1 cellular context compared by ENCODE assay signal in the genomic region with DNA sequence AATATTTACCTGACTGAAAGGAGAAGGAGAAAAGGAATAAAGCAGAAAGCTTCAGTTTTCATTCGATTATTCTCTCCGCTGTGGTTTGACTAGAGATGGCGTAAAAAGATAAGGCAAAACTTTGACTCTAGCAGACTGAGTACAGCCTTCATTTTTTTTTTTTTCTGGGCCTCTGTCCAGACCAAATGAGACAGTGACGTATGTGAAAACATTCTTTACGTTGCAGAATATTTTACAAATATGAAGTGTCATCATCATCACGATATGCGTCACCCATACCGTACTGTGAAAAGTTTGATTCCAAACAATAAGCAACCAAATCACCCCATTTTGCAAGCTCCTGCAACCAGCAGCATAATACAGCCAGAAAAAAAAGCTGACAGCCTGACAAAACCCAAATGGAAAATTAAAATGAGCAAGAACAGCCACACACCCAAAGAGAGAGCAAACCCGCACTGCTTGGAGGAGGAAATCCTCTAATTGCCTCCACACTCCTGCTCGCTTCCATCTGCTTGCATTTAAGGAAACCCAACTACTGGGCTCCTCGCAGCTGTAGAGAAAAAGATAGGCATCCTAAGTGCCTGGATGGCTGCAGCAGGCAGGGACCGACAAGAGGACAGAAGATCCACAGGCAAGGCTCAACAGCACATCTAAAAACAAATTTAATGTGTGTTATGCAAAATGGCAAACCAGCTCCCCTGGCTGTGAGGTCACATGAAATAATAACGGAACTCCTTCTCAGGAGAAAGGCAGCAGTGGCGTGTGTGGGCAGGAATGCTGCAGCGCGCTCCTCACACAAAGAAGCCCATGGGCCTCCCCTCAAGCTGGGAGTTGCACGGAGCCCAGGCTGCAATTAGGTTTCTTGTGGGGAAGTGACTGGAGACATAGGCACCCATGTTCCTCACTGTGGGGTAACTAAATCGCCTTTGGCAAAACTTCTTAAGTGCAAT.
TF ChIP-seq lines count a peak whose summit lies in the region.

No MANE protein-coding gene starts in this region.

TF ChIP-seq in WTC11, 78 proteins besides CTCF, POLR2A, EP300 and RAD21 (continued from another document):
- TF ChIP-seq, protein P1, sequence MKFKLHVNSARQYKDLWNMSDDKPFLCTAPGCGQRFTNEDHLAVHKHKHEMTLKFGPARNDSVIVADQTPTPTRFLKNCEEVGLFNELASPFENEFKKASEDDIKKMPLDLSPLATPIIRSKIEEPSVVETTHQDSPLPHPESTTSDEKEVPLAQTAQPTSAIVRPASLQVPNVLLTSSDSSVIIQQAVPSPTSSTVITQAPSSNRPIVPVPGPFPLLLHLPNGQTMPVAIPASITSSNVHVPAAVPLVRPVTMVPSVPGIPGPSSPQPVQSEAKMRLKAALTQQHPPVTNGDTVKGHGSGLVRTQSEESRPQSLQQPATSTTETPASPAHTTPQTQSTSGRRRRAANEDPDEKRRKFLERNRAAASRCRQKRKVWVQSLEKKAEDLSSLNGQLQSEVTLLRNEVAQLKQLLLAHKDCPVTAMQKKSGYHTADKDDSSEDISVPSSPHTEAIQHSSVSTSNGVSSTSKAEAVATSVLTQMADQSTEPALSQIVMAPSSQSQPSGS (CRISPR knock-in tag; IDR thresholded peaks at IDR 0.05; ENCODE audit: borderline replicate concordance, low read depth): no peak
- TF ChIP-seq GTF2I (CRISPR knock-in tag; conservative IDR thresholded peaks at IDR 0.05) (no peak), HMGA2 (CRISPR knock-in tag; IDR thresholded peaks at IDR 0.05) (no peak), JAZF1 (CRISPR knock-in tag; IDR thresholded peaks at IDR 0.05) (no peak), RORB (CRISPR knock-in tag; IDR thresholded peaks at IDR 0.05) (no peak), CBFB (CRISPR knock-in tag; IDR thresholded peaks at IDR 0.05; ENCODE audit: low read depth) (no peak), GABPB1 (CRISPR knock-in tag; IDR thresholded peaks at IDR 0.05) (no peak), IRF2 (CRISPR knock-in tag; IDR thresholded peaks at IDR 0.05; ENCODE audit: borderline replicate concordance, low read depth) (no peak), TEAD1 (CRISPR knock-in tag; IDR thresholded peaks at IDR 0.05) (no peak), ZBTB21 (CRISPR knock-in tag; IDR thresholded peaks at IDR 0.05; ENCODE audit: borderline replicate concordance) (no peak), FOXK1 (CRISPR knock-in tag; IDR thresholded peaks at IDR 0.05) (no peak), NR3C1 (CRISPR knock-in tag; conservative IDR thresholded peaks at IDR 0.05; ENCODE audit: low read depth) (no peak)
- TF ChIP-seq, protein P2, sequence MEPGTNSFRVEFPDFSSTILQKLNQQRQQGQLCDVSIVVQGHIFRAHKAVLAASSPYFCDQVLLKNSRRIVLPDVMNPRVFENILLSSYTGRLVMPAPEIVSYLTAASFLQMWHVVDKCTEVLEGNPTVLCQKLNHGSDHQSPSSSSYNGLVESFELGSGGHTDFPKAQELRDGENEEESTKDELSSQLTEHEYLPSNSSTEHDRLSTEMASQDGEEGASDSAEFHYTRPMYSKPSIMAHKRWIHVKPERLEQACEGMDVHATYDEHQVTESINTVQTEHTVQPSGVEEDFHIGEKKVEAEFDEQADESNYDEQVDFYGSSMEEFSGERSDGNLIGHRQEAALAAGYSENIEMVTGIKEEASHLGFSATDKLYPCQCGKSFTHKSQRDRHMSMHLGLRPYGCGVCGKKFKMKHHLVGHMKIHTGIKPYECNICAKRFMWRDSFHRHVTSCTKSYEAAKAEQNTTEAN (CRISPR knock-in tag; IDR thresholded peaks at IDR 0.05): no peak
- TF ChIP-seq, protein P3, sequence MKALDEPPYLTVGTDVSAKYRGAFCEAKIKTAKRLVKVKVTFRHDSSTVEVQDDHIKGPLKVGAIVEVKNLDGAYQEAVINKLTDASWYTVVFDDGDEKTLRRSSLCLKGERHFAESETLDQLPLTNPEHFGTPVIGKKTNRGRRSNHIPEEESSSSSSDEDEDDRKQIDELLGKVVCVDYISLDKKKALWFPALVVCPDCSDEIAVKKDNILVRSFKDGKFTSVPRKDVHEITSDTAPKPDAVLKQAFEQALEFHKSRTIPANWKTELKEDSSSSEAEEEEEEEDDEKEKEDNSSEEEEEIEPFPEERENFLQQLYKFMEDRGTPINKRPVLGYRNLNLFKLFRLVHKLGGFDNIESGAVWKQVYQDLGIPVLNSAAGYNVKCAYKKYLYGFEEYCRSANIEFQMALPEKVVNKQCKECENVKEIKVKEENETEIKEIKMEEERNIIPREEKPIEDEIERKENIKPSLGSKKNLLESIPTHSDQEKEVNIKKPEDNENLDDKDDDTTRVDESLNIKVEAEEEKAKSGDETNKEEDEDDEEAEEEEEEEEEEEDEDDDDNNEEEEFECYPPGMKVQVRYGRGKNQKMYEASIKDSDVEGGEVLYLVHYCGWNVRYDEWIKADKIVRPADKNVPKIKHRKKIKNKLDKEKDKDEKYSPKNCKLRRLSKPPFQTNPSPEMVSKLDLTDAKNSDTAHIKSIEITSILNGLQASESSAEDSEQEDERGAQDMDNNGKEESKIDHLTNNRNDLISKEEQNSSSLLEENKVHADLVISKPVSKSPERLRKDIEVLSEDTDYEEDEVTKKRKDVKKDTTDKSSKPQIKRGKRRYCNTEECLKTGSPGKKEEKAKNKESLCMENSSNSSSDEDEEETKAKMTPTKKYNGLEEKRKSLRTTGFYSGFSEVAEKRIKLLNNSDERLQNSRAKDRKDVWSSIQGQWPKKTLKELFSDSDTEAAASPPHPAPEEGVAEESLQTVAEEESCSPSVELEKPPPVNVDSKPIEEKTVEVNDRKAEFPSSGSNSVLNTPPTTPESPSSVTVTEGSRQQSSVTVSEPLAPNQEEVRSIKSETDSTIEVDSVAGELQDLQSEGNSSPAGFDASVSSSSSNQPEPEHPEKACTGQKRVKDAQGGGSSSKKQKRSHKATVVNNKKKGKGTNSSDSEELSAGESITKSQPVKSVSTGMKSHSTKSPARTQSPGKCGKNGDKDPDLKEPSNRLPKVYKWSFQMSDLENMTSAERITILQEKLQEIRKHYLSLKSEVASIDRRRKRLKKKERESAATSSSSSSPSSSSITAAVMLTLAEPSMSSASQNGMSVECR (CRISPR knock-in tag; IDR thresholded peaks at IDR 0.05; ENCODE audit: borderline replicate concordance): no peak
- TF ChIP-seq, protein P4, sequence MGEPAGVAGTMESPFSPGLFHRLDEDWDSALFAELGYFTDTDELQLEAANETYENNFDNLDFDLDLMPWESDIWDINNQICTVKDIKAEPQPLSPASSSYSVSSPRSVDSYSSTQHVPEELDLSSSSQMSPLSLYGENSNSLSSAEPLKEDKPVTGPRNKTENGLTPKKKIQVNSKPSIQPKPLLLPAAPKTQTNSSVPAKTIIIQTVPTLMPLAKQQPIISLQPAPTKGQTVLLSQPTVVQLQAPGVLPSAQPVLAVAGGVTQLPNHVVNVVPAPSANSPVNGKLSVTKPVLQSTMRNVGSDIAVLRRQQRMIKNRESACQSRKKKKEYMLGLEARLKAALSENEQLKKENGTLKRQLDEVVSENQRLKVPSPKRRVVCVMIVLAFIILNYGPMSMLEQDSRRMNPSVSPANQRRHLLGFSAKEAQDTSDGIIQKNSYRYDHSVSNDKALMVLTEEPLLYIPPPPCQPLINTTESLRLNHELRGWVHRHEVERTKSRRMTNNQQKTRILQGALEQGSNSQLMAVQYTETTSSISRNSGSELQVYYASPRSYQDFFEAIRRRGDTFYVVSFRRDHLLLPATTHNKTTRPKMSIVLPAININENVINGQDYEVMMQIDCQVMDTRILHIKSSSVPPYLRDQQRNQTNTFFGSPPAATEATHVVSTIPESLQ (CRISPR knock-in tag; IDR thresholded peaks at IDR 0.05): no peak
- TF ChIP-seq, protein P5, sequence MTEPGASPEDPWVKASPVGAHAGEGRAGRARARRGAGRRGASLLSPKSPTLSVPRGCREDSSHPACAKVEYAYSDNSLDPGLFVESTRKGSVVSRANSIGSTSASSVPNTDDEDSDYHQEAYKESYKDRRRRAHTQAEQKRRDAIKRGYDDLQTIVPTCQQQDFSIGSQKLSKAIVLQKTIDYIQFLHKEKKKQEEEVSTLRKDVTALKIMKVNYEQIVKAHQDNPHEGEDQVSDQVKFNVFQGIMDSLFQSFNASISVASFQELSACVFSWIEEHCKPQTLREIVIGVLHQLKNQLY (CRISPR knock-in tag; IDR thresholded peaks at IDR 0.05): no peak
- TF ChIP-seq, protein P6, sequence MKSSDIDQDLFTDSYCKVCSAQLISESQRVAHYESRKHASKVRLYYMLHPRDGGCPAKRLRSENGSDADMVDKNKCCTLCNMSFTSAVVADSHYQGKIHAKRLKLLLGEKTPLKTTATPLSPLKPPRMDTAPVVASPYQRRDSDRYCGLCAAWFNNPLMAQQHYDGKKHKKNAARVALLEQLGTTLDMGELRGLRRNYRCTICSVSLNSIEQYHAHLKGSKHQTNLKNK (CRISPR knock-in tag; IDR thresholded peaks at IDR 0.05): no peak
- TF ChIP-seq, protein P7, sequence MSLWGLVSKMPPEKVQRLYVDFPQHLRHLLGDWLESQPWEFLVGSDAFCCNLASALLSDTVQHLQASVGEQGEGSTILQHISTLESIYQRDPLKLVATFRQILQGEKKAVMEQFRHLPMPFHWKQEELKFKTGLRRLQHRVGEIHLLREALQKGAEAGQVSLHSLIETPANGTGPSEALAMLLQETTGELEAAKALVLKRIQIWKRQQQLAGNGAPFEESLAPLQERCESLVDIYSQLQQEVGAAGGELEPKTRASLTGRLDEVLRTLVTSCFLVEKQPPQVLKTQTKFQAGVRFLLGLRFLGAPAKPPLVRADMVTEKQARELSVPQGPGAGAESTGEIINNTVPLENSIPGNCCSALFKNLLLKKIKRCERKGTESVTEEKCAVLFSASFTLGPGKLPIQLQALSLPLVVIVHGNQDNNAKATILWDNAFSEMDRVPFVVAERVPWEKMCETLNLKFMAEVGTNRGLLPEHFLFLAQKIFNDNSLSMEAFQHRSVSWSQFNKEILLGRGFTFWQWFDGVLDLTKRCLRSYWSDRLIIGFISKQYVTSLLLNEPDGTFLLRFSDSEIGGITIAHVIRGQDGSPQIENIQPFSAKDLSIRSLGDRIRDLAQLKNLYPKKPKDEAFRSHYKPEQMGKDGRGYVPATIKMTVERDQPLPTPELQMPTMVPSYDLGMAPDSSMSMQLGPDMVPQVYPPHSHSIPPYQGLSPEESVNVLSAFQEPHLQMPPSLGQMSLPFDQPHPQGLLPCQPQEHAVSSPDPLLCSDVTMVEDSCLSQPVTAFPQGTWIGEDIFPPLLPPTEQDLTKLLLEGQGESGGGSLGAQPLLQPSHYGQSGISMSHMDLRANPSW (CRISPR knock-in tag; conservative IDR thresholded peaks at IDR 0.05; ENCODE audit: low read depth): no peak
TF ChIP-seq in WTC11: peak in this region for 0.
